In the genomic region with DNA sequence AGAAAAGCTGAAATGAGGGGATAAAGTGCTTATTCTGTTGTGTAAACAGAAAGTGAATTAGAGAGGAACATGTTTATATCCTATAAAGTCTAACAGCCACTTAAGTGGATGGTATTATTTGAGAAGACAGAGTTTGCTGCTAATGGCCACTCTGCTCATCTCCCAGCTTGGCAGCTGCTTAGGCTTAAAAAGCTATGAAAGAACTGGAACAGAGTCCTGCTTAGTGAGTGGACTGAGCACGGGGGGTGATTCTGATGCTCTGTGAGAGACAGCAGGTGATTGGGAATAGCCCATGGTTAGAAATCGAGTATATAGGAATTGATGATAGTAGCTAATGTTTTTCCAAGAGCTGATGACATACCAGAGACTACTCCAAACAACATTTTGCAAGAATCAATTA, we compare ENCODE assay signal across 25 cellular contexts.
A peak's percentile ranks its signal among the peaks of the same experiment; 100 is the strongest.
DNase-seq lines count a peak whose midpoint lies in the region; ATAC-seq, FAIRE-seq and TF ChIP-seq lines count a peak whose summit lies in the region.
"Had no signal": no experiment of that assay in that cellular context is flagged by ENCODE, and none has a peak within 500 bp of the region (broad histone marks: within the 10 kb centered on the region; RNA-seq: fewer than 3 reads in every experiment).

No MANE protein-coding gene starts in this region.

- H3K27ac Mint-ChIP-seq in naive thymus-derived CD8-positive, alpha-beta T cell, result no peak overlapping the region
- H3K27ac Mint-ChIP-seq: IgD-negative memory B cell; T-helper 1 cell treated with Interleukin-12 subunit alpha and Interleukin-12 subunit beta and Interleukin-4 antibody, amounts not matched to agents 30 μg/mL and 1 μg/mL, for 36 hours had no signal

- no peaks in the 10 kb centered on the region for H3K36me3 Mint-ChIP-seq in naive thymus-derived CD8-positive, alpha-beta T cell
- H3K36me3 Mint-ChIP-seq: IgD-negative memory B cell had no signal

- no peak overlapping the region for H4K8ac ChIP-seq in mesendoderm (ENCODE audit: low read depth, low read length)

- POLR2A ChIA-PET in naive thymus-derived CD8-positive, alpha-beta T cell (lab: Charles Lee), result no interaction called here

- H3K9ac ChIP-seq in mesendoderm (ENCODE audit: low read length), result no peak overlapping the region

- H4K5ac ChIP-seq in mesendoderm (ENCODE audit: low read length), result no peak overlapping the region

- H3K23ac ChIP-seq in mesendoderm (ENCODE audit: low read length), result no peak overlapping the region

- peak overlapping the region; percentile 70 for H3K56ac ChIP-seq in mesendoderm (ENCODE audit: low read length)

- H3K27me3 Mint-ChIP-seq in naive thymus-derived CD8-positive, alpha-beta T cell, result no peaks in the 10 kb centered on the region
- H3K27me3 Mint-ChIP-seq: IgD-negative memory B cell had no signal

- H3K27me3 ChIP-seq in mesendoderm (ENCODE audit: insufficient read depth, low read length, poor library complexity), result no peaks in the 10 kb centered on the region
- H3K27me3 ChIP-seq: breast epithelium, Peyer's patch, suprapubic skin had no signal

- no peak overlapping the region for H3K4me2 ChIP-seq in mesendoderm (ENCODE audit: low read length)

- H3K79me1 ChIP-seq in mesendoderm (ENCODE audit: low read length), result no peaks in the 10 kb centered on the region

- no peak overlapping the region for H3K4ac ChIP-seq in mesendoderm (ENCODE audit: low read depth, low read length)

- no peak for FAIRE-seq in H54 (lab: Jason Lieb, UNC)
- FAIRE-seq: D721Med, endothelial cell of umbilical vein, GM12878 had no signal

- H3K79me2 ChIP-seq in mesendoderm (ENCODE audit: control insufficient read depth, insufficient read depth, low read length), result no peaks in the 10 kb centered on the region

- no peak overlapping the region for H2BK15ac ChIP-seq in mesendoderm (replicated peaks; ENCODE audit: low read depth)

- no CpG with 5 or more reads among the region's 2 CpGs for WGBS in mesendoderm (ENCODE audit: extremely low coverage, insufficient coverage, low lambda C conversion rate)

- H3K4me1 Mint-ChIP-seq in naive thymus-derived CD8-positive, alpha-beta T cell, result no peaks in the 10 kb centered on the region
- H3K4me1 Mint-ChIP-seq: IgD-negative memory B cell had no signal

- H3K4me3 ChIP-seq in mesendoderm (ENCODE audit: low read length), result no peak overlapping the region
- H3K4me3 ChIP-seq: breast epithelium, GM12878, heart right ventricle, Peyer's patch, suprapubic skin had no signal

- no peak overlapping the region for H2AK5ac ChIP-seq in mesendoderm (ENCODE audit: low read length)

- no peak for TF ChIP-seq POLR2A in H54 (IDR thresholded peaks at IDR 0.05; ENCODE audit: low read depth, low read length)

- no peaks in the 10 kb centered on the region for H3K36me3 ChIP-seq in mesendoderm (ENCODE audit: control insufficient read depth, insufficient read depth, low read length)
- H3K36me3 ChIP-seq: breast epithelium, heart right ventricle, Peyer's patch, suprapubic skin had no signal

- no peak overlapping the region for H2BK120ac ChIP-seq in mesendoderm (ENCODE audit: low read depth, low read length)

- no peak overlapping the region for H3K27ac ChIP-seq in mesendoderm (ENCODE audit: low read depth, low read length)
- H3K27ac ChIP-seq: breast epithelium, heart right ventricle, Peyer's patch, suprapubic skin, VCaP had no signal

- no peak overlapping the region for H2BK5ac ChIP-seq in mesendoderm (ENCODE audit: low read length)

- peaks cover 0 to 20% (median 3%) of the 10 kb centered on the region in 9 donors for H3K9me3 Mint-ChIP-seq in naive thymus-derived CD8-positive, alpha-beta T cell

- H3K4me3 Mint-ChIP-seq in naive thymus-derived CD8-positive, alpha-beta T cell, result no peak overlapping the region
- H3K4me3 Mint-ChIP-seq: IgD-negative memory B cell; T-helper 1 cell treated with Interleukin-12 subunit alpha and Interleukin-12 subunit beta and Interleukin-4 antibody, amounts not matched to agents 30 μg/mL and 1 μg/mL, for 36 hours had no signal

- no peak for ATAC-seq in naive thymus-derived CD8-positive, alpha-beta T cell
- ATAC-seq: GM12878, heart right ventricle, left ventricle myocardium superior, right cardiac atrium had no signal

- H3K18ac ChIP-seq in mesendoderm (ENCODE audit: low read length), result no peak overlapping the region

- H3K4me1 ChIP-seq in mesendoderm (ENCODE audit: control insufficient read depth, low read depth, low read length), result peaks cover 13% of the 10 kb centered on the region
- H3K4me1 ChIP-seq: breast epithelium, heart right ventricle, Peyer's patch, suprapubic skin had no signal

- peak; percentile 74 for DNase-seq in DMS79 treated with DMSO at 0.1 percent for 48 hours (lab: John Stamatoyannopoulos, UW)
- peak; percentile 90 for DNase-seq in NCI-H146 (lab: John Stamatoyannopoulos, UW)
- DNase-seq in NCI-H774 (lab: John Stamatoyannopoulos, UW), result peak; percentile 34
- DNase-seq in mesendoderm, result peak; percentile 19
- no peak for DNase-seq in stimulated activated CD4-positive, alpha-beta T cell treated with anti-CD3 and anti-CD28 coated beads, Interleukin-15, amount 100 ng/mL, for 24 hours
- no peak for DNase-seq in H54 (ENCODE audit: insufficient read length, low spot score)
- no peak for DNase-seq in naive thymus-derived CD8-positive, alpha-beta T cell
- no peak for DNase-seq in KG1 (lab: John Stamatoyannopoulos, UW)
- DNase-seq: activated CD4-positive, alpha-beta T cell treated with anti-CD3 and anti-CD28 coated beads, Interleukin-2, amount 50 U/mL, for 1 hour; activated CD8-positive, alpha-beta memory T cell treated with anti-CD3 and anti-CD28 coated beads, Interleukin-2, amount 50 U/mL, for 4 hours; cortex of kidney; heart right ventricle; left ventricle myocardium superior; MM.1S; NK-92 treated with Interleukin-12 subunit alpha and Interleukin-12 subunit beta, amount 100 ng/mL, for 24 hours; Peyer's patch; right cardiac atrium had no signal

Comparison
In these comparisons a context has a peak if more than half of its experiments do, and no peak if none do; other contexts are left out.
1. DNase-seq: peak in DMS79 treated with DMSO at 0.1 percent for 48 hours (single experiment), NCI-H146 (single experiment), NCI-H774 (single experiment) and mesendoderm (single experiment); none in stimulated activated CD4-positive, alpha-beta T cell treated with anti-CD3 and anti-CD28 coated beads, Interleukin-15, amount 100 ng/mL, for 24 hours (single experiment), H54 (single experiment), naive thymus-derived CD8-positive, alpha-beta T cell (0 of 10) and KG1 (single experiment).